ENCODE assay signal across 8 cellular contexts in genomic region chr12:31961137-31961536, GRCh38. TPM values are rescaled to one million over a fixed set of nuclear protein-coding genes. Genes with fewer than 3 reads are reported as not detected.
DNase-seq lines count a peak whose midpoint lies in the region; ATAC-seq, FAIRE-seq and TF ChIP-seq lines count a peak whose summit lies in the region.

No MANE protein-coding gene starts in this region.

- intact Hi-C loops in pancreas (cut with DNase I): no loop called here

- no peak overlapping the region for H3K27ac ChIP-seq in subcutaneous abdominal adipose tissue (ENCODE audit: low read depth, low read length)
- no peak overlapping the region for H3K27ac ChIP-seq in pancreas

- H3K4me3 Mint-ChIP-seq in activated CD4-positive, alpha-beta T cell treated with anti-CD3 and anti-CD28 coated beads, Interleukin-2, amount 10 ng/mL, durations not matched to agents 7 days and 5 days: peak overlapping the region; percentile 90
- H3K4me3 Mint-ChIP-seq in activated naive CD8-positive, alpha-beta T cell treated with anti-CD3 and anti-CD28 coated beads for 36 hours: peak overlapping the region; percentile 87

- TF ChIP-seq CTCF in kidney epithelial cell (IDR thresholded peaks at IDR 0.05; ENCODE audit: insufficient read depth, low read length, poor library complexity, severe bottlenecking): no peak
- TF ChIP-seq CTCF in pancreas (IDR thresholded peaks at IDR 0.05): no peak

- peaks cover 32% of the 10 kb centered on the region for H3K9me3 Mint-ChIP-seq in activated CD4-positive, alpha-beta T cell treated with anti-CD3 and anti-CD28 coated beads, Interleukin-2, amount 10 ng/mL, durations not matched to agents 7 days and 5 days
- H3K9me3 Mint-ChIP-seq in activated naive CD8-positive, alpha-beta T cell treated with anti-CD3 and anti-CD28 coated beads for 36 hours: peaks cover 13% of the 10 kb centered on the region

- ATAC-seq in pancreas: no peak

- no peak for FAIRE-seq in pancreas (lab: Jason Lieb, UNC)

- peaks cover 82% of the 10 kb centered on the region for H3K36me3 Mint-ChIP-seq in activated CD4-positive, alpha-beta T cell treated with anti-CD3 and anti-CD28 coated beads, Interleukin-2, amount 10 ng/mL, durations not matched to agents 7 days and 5 days (ENCODE audit: low read depth)
- peaks cover 74% of the 10 kb centered on the region for H3K36me3 Mint-ChIP-seq in activated naive CD8-positive, alpha-beta T cell treated with anti-CD3 and anti-CD28 coated beads for 36 hours

- POLR2A ChIA-PET in activated CD4-positive, alpha-beta T cell treated with anti-CD3 and anti-CD28 coated beads, Interleukin-2, amount 10 ng/mL, durations not matched to agents 7 days and 5 days (lab: Charles Lee): interaction anchor here (0.7 kb wide), 1 partner anchor 202 kb away, joined by 3 read pairs; no protein-coding TSS in a partner anchor

- DNase-seq in activated CD4-positive, alpha-beta T cell treated with anti-CD3 and anti-CD28 coated beads, Interleukin-2, amount 10 ng/mL, durations not matched to agents 7 days and 5 days: no peak
- DNase-seq in activated CD4-positive, alpha-beta T cell treated with anti-CD3 and anti-CD28 coated beads, Interleukin-2, amount 50 U/mL, for 48 hours: no peak
- no peak for DNase-seq in activated naive CD8-positive, alpha-beta T cell treated with anti-CD3 and anti-CD28 coated beads for 36 hours
- DNase-seq in kidney epithelial cell (ENCODE audit: low read depth) (no peak), NCI-H1092 treated with DMSO at 0.1 percent for 48 hours (lab: John Stamatoyannopoulos, UW) (no peak), pancreas (no peak), COLO668 (lab: John Stamatoyannopoulos, UW; ENCODE audit: unreplicated experiment) (no peak)

- 52 to 68% methylated on average over 2 of the region's 2 CpGs for WGBS in pancreas, 2 donors

- H3K9me3 ChIP-seq in subcutaneous abdominal adipose tissue (ENCODE audit: control insufficient read depth in 5 of 5, low read length in 5 of 5) (no peaks in the 10 kb centered on the region), pancreas (no peaks in the 10 kb centered on the region)

- H3K36me3 ChIP-seq in kidney epithelial cell (ENCODE audit: control insufficient read depth, insufficient read depth, low read length): no peaks in the 10 kb centered on the region
- H3K36me3 ChIP-seq in subcutaneous abdominal adipose tissue (ENCODE audit: control insufficient read depth in 5 of 5, insufficient read depth in 5 of 5, low read length in 5 of 5): peaks cover 0 to 15% (median 3%) of the 10 kb centered on the region in 5 donors
- no peaks in the 10 kb centered on the region for H3K36me3 ChIP-seq in pancreas

- CTCF ChIA-PET in activated CD4-positive, alpha-beta T cell treated with anti-CD3 and anti-CD28 coated beads, Interleukin-2, amount 10 ng/mL, durations not matched to agents 7 days and 5 days (lab: Charles Lee): interaction anchor here (0.6 to 1.7 kb wide), 7 partner anchors 15 to 351 kb away, joined by 3 to 4 read pairs (median 3); no protein-coding TSS in a partner anchor

- H3K27me3 ChIP-seq in kidney epithelial cell (ENCODE audit: control insufficient read depth, insufficient read depth, low read length) (no peaks in the 10 kb centered on the region), subcutaneous abdominal adipose tissue (ENCODE audit: control insufficient read depth in 5 of 5, insufficient read depth in 4 of 5, low read length in 5 of 5) (no peaks in the 10 kb centered on the region), pancreas (no peaks in the 10 kb centered on the region)

- H3K4me3 ChIP-seq in kidney epithelial cell (ENCODE audit: low read depth, low read length): peak overlapping the region; percentile 45
- H3K4me3 ChIP-seq in subcutaneous abdominal adipose tissue (ENCODE audit: low read depth in 1 of 5, low read length in 5 of 5): peak overlapping the region; percentile 80 to 98 (median 86)
- H3K4me3 ChIP-seq in pancreas: peak overlapping the region in 2 of 4 donors; percentile 68 to 69

- H3K4me1 Mint-ChIP-seq in activated CD4-positive, alpha-beta T cell treated with anti-CD3 and anti-CD28 coated beads, Interleukin-2, amount 10 ng/mL, durations not matched to agents 7 days and 5 days: peaks cover 70% of the 10 kb centered on the region
- peaks cover 57% of the 10 kb centered on the region for H3K4me1 Mint-ChIP-seq in activated naive CD8-positive, alpha-beta T cell treated with anti-CD3 and anti-CD28 coated beads for 36 hours

- peak overlapping the region; percentile 99 for H3K27ac Mint-ChIP-seq in activated CD4-positive, alpha-beta T cell treated with anti-CD3 and anti-CD28 coated beads, Interleukin-2, amount 10 ng/mL, durations not matched to agents 7 days and 5 days
- peak overlapping the region; percentile 96 for H3K27ac Mint-ChIP-seq in activated naive CD8-positive, alpha-beta T cell treated with anti-CD3 and anti-CD28 coated beads for 36 hours

- H3K4me1 ChIP-seq in subcutaneous abdominal adipose tissue (ENCODE audit: control insufficient read depth in 5 of 5, insufficient read depth in 5 of 5, low read length in 5 of 5) (peaks cover 7 to 47% (median 34%) of the 10 kb centered on the region in 5 donors), pancreas (peaks cover 0 to 19% (median 17%) of the 10 kb centered on the region in 3 donors)

- H3K9ac ChIP-seq in subcutaneous abdominal adipose tissue (ENCODE audit: low read length in 5 of 5): peak overlapping the region; percentile 6 to 91 (median 73)

- H3K27me3 Mint-ChIP-seq in activated CD4-positive, alpha-beta T cell treated with anti-CD3 and anti-CD28 coated beads, Interleukin-2, amount 10 ng/mL, durations not matched to agents 7 days and 5 days: no peaks in the 10 kb centered on the region
- no peaks in the 10 kb centered on the region for H3K27me3 Mint-ChIP-seq in activated naive CD8-positive, alpha-beta T cell treated with anti-CD3 and anti-CD28 coated beads for 36 hours

RNA-seq across cellular contexts. Expression of gene RESF1, which starts 1.9 kb away (rescaled TPM):
- 100 to 1,000 TPM; 137 to 183 TPM for total RNA-seq in activated CD4-positive, alpha-beta T cell treated with anti-CD3 and anti-CD28 coated beads, Interleukin-2, amount 10 ng/mL, durations not matched to agents 7 days and 5 days
- 10 to 100 TPM; 76.5 to 79.1 TPM for total RNA-seq in activated naive CD8-positive, alpha-beta T cell treated with anti-CD3 and anti-CD28 coated beads for 36 hours
- total RNA-seq in kidney epithelial cell (32.3 and 33.0 TPM in 2 replicates), pancreas (10 to 100 TPM; 10.6 to 32.1 (median 15.6) TPM)
- polyA plus RNA-seq in pancreas: 10 to 100 TPM; 23.1 to 25.2 TPM
